Comparison of ENCODE assay signal across 27 cellular contexts in the genomic region with DNA sequence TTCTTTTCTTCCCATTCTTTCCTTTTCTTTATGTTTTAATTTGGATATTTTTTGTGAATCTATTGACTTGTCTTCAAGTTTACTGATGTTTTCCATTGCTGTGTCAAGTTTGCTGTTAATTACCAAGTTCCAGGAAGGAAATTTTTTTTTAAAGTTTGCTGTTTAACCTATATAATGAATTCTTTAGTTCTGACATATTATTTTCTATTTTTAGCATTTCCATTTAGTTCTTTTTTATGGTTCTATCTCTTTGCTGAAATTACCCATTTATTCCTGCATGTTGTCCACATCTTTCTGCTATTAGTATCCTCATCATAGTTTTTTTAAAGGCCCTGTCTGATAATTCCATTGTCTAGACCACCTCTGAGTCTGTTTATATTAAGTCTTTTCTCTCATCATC.
"Had no signal": no experiment of that assay in that cellular context is flagged by ENCODE, and none has a peak within 500 bp of the region (broad histone marks: within the 10 kb centered on the region; RNA-seq: fewer than 3 reads in every experiment).

No MANE protein-coding gene starts in this region.

- H3K4me3 ChIP-seq: colonic mucosa, esophagus squamous epithelium, gastrocnemius medialis, heart right ventricle, left lung, lower lobe of right lung, mucosa of descending colon had no signal

- H3K4me1 ChIP-seq: colonic mucosa, esophagus squamous epithelium, gastrocnemius medialis, heart right ventricle, left lung, lower lobe of right lung had no signal

- H3K27me3 ChIP-seq: colonic mucosa, esophagus squamous epithelium, gastrocnemius medialis, heart right ventricle, left lung had no signal

- ATAC-seq: effector memory CD8-positive, alpha-beta T cell; gastrocnemius medialis; heart right ventricle; left cardiac atrium; left lung; left ventricle myocardium superior; lower lobe of right lung; mucosa of descending colon had no signal

- H3K4me1 Mint-ChIP-seq: mesothelial cell of epicardium, naive B cell had no signal

- DNase-seq: colonic mucosa; cortex of kidney; effector CD8-positive, alpha-beta T cell; effector memory CD8-positive, alpha-beta T cell; endodermal cell; erythroblast; esophagus squamous epithelium; foreskin fibroblast; foreskin melanocyte; gastrocnemius medialis; glutamatergic neuron; head of caudate nucleus; heart right ventricle; hippocampal formation; left cardiac atrium; left lung; left ventricle myocardium superior; lower lobe of right lung; mesenchymal stem cell; mucosa of descending colon; naive B cell had no signal

- H3K9me3 Mint-ChIP-seq: effector memory CD8-positive, alpha-beta T cell had no signal

- H3K4me3 Mint-ChIP-seq: dendritic cell treated with granulocyte-macrophage colony-stimulating factor and Interleukin-4, amounts not matched to agents 40 ng/mL and 50 ng/mL, for 4 days; effector memory CD8-positive, alpha-beta T cell; endodermal cell; mesothelial cell of epicardium had no signal

- FAIRE-seq: endometrium, islet of Langerhans, keratinocyte had no signal

- H3K27ac Mint-ChIP-seq: dendritic cell treated with granulocyte-macrophage colony-stimulating factor and Interleukin-4, amounts not matched to agents 40 ng/mL and 50 ng/mL, for 4 days; effector memory CD8-positive, alpha-beta T cell; mesothelial cell of epicardium had no signal

- H3K36me3 ChIP-seq: colonic mucosa had no signal

- H3K27me3 Mint-ChIP-seq: dendritic cell treated with granulocyte-macrophage colony-stimulating factor and Interleukin-4, amounts not matched to agents 40 ng/mL and 50 ng/mL, for 4 days; effector memory CD8-positive, alpha-beta T cell; naive B cell had no signal

- H3K9me3 ChIP-seq: colonic mucosa, esophagus squamous epithelium, gastrocnemius medialis, heart right ventricle, left lung, lower lobe of right lung, mucosa of descending colon had no signal

- H3K27ac ChIP-seq: colonic mucosa, epithelial cell of prostate, esophagus squamous epithelium, gastrocnemius medialis, heart right ventricle, left lung, lower lobe of right lung had no signal
